Comparison of ENCODE assay signal across 28 cellular contexts in the genomic region with DNA sequence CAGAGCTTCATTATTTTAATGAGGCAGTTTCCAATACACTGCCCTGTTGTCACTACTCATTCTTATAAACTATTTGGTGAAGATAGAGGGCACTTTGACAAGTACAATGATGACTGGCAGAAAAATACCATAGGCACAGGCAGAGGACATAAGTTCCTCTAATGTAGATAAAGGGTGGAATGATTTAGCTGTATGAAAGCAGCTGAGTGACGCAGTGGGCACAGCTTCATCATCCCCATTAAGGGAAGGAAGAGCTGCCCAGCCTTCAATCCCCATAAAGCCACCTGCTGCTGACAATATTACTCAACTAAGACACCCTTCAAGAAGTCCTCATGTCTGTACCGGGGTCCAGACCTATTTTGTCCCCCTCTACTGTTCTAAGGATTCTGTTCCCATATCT.
"Had no signal": no experiment of that assay in that cellular context is flagged by ENCODE, and none has a peak within 500 bp of the region (broad histone marks: within the 10 kb centered on the region; RNA-seq: fewer than 3 reads in every experiment).

No MANE protein-coding gene starts in this region.

- ATAC-seq: activated naive CD8-positive, alpha-beta T cell treated with anti-CD3 and anti-CD28 coated beads, Interleukin-2, amount 50 U/mL, for 24 hours; activated T-cell treated with anti-CD3 and anti-CD28 coated beads, Interleukin-2, amount 50 U/mL, for 4 hours had no signal

- DNase-seq: activated B cell treated with CpG ODN at 0.5 μM for 24 hours; activated CD4-positive, alpha-beta memory T cell treated with anti-CD3 and anti-CD28 coated beads for 36 hours; activated CD4-positive, alpha-beta T cell treated with anti-CD3 and anti-CD28 coated beads for 4 hours; activated CD4-positive, alpha-beta T cell treated with anti-CD3 and anti-CD28 coated beads, Interleukin-2, amount 50 U/mL, for 1 hour; activated CD4-positive, CD25-positive, alpha-beta regulatory T cell treated with anti-CD3 and anti-CD28 coated beads, Interleukin-2, amount 50 U/mL, for 72 hours; activated CD8-positive, alpha-beta memory T cell treated with anti-CD3 and anti-CD28 coated beads, Interleukin-2, amount 50 U/mL, for 4 hours; activated gamma-delta T cell treated with Interleukin-2 at 50 U/mL for 16 hours; activated naive CD4-positive, alpha-beta T cell treated with anti-CD3 and anti-CD28 coated beads for 36 hours; activated naive CD8-positive, alpha-beta T cell treated with anti-CD3 and anti-CD28 coated beads, Interleukin-2, amount 50 U/mL, for 24 hours; activated T-cell treated with anti-CD3 and anti-CD28 coated beads for 4 hours; activated T-cell treated with anti-CD3 and anti-CD28 coated beads, Interleukin-2, amount 50 U/mL, for 4 hours; anterior cingulate cortex; caudate nucleus; cerebellar nuclear complex; NCI-H1092 treated with DMSO at 0.1 percent for 48 hours; NCI-H1417; NCI-H146; NCI-H187; NCI-H2029 treated with DMSO at 0.1 percent for 48 hours; NCI-H2107; NCI-H2171; NCI-H510A; NCI-H526; NCI-H748 treated with DMSO at 0.1 percent for 48 hours; NK-92 treated with Interleukin-12 subunit alpha and Interleukin-12 subunit beta, amount 100 ng/mL, for 24 hours; OCI-M1; Right ventricle myocardium superior; SJCRH30 had no signal
